ENCODE assay signal across 8 cellular contexts in genomic region chr9:5557606-5558587, GRCh38. TPM values are rescaled to one million over a fixed set of nuclear protein-coding genes. Genes with fewer than 3 reads are reported as not detected.
A peak's percentile ranks its signal among the peaks of the same experiment; 100 is the strongest.
DNase-seq lines count a peak whose midpoint lies in the region; ATAC-seq and TF ChIP-seq lines count a peak whose summit lies in the region.

No MANE protein-coding gene starts in this region.

- H3K27ac Mint-ChIP-seq in activated CD4-positive, alpha-beta memory T cell treated with anti-CD3 and anti-CD28 coated beads, Interleukin-2, amount 10 ng/mL, durations not matched to agents 7 days and 5 days: peak overlapping the region; percentile 78

- CTCF ChIA-PET in activated CD4-positive, alpha-beta memory T cell treated with anti-CD3 and anti-CD28 coated beads, Interleukin-2, amount 10 ng/mL, durations not matched to agents 7 days and 5 days (lab: Charles Lee): interaction anchor here (0.9 to 3.6 kb wide), 7 partner anchors 10 to 120 kb away, joined by 3 to 13 read pairs (median 4); partner anchors contain the start of genes CD274 and PLGRKT

- H3K4me3 ChIP-seq in left ventricle myocardium inferior (peak overlapping the region; percentile 12), subcutaneous abdominal adipose tissue (ENCODE audit: low read depth in 1 of 5, low read length in 5 of 5) (peak overlapping the region in 4 of 5 donors; percentile 7 to 20 (median 15))

- intact Hi-C loops in left ventricle myocardium inferior (cut with micrococcal nuclease): no loop called here

- peaks cover 63% of the 10 kb centered on the region for H3K36me3 Mint-ChIP-seq in activated CD4-positive, alpha-beta memory T cell treated with anti-CD3 and anti-CD28 coated beads, Interleukin-2, amount 10 ng/mL, durations not matched to agents 7 days and 5 days (ENCODE audit: low read depth)

- H3K27me3 ChIP-seq in left ventricle myocardium inferior (ENCODE audit: low read depth) (no peaks in the 10 kb centered on the region), subcutaneous abdominal adipose tissue (ENCODE audit: control insufficient read depth in 5 of 5, insufficient read depth in 4 of 5, low read length in 5 of 5) (no peaks in the 10 kb centered on the region)

- H3K27ac ChIP-seq in left ventricle myocardium inferior (replicated peaks) (peak overlapping the region; percentile 78), subcutaneous abdominal adipose tissue (ENCODE audit: low read depth, low read length) (no peak overlapping the region)

- no peak for TF ChIP-seq CTCF in left ventricle myocardium inferior (IDR thresholded peaks at IDR 0.05; ENCODE audit: borderline replicate concordance)

- H3K9ac ChIP-seq in subcutaneous abdominal adipose tissue (ENCODE audit: low read length in 5 of 5): no peak overlapping the region

- H3K27me3 Mint-ChIP-seq in activated CD4-positive, alpha-beta memory T cell treated with anti-CD3 and anti-CD28 coated beads, Interleukin-2, amount 10 ng/mL, durations not matched to agents 7 days and 5 days: no peaks in the 10 kb centered on the region

- H3K36me3 ChIP-seq in left ventricle myocardium inferior (no peaks in the 10 kb centered on the region), subcutaneous abdominal adipose tissue (ENCODE audit: control insufficient read depth in 5 of 5, insufficient read depth in 5 of 5, low read length in 5 of 5) (no peaks in the 10 kb centered on the region)

- H3K4me1 ChIP-seq in left ventricle myocardium inferior (peaks cover 30% of the 10 kb centered on the region), subcutaneous abdominal adipose tissue (ENCODE audit: control insufficient read depth in 5 of 5, insufficient read depth in 5 of 5, low read length in 5 of 5) (peaks cover 0 to 22% (median 13%) of the 10 kb centered on the region in 5 donors)

- H3K9me3 Mint-ChIP-seq in activated CD4-positive, alpha-beta memory T cell treated with anti-CD3 and anti-CD28 coated beads, Interleukin-2, amount 10 ng/mL, durations not matched to agents 7 days and 5 days: peaks cover 2% of the 10 kb centered on the region

- peak; percentile 48 for ATAC-seq in GM18861 (IDR thresholded peaks at IDR 0.05; ENCODE audit: unreplicated experiment)
- ATAC-seq in HG03135 (IDR thresholded peaks at IDR 0.05; ENCODE audit: unreplicated experiment): peak; percentile 59
- ATAC-seq in HG02973 (IDR thresholded peaks at IDR 0.05; ENCODE audit: unreplicated experiment): no peak

- peak; percentile 77 for DNase-seq in activated CD4-positive, alpha-beta memory T cell treated with anti-CD3 and anti-CD28 coated beads, Interleukin-2, amount 10 ng/mL, durations not matched to agents 7 days and 5 days
- no peak for DNase-seq in left ventricle myocardium inferior
- DNase-seq in cerebellar nuclear complex (lab: John Stamatoyannopoulos, UW): no peak
- no peak for DNase-seq in NCI-H774 (lab: John Stamatoyannopoulos, UW)

- POLR2A ChIA-PET in activated CD4-positive, alpha-beta memory T cell treated with anti-CD3 and anti-CD28 coated beads, Interleukin-2, amount 10 ng/mL, durations not matched to agents 7 days and 5 days (lab: Charles Lee): interaction anchor here (0.8 to 3.5 kb wide), 9 partner anchors 12 to 121 kb away, joined by 3 to 31 read pairs (median 10); partner anchors contain the start of genes CD274, PDCD1LG2, PLGRKT and RIC1

- peak overlapping the region; percentile 12 for H3K4me3 Mint-ChIP-seq in activated CD4-positive, alpha-beta memory T cell treated with anti-CD3 and anti-CD28 coated beads, Interleukin-2, amount 10 ng/mL, durations not matched to agents 7 days and 5 days

- peaks cover 41% of the 10 kb centered on the region for H3K4me1 Mint-ChIP-seq in activated CD4-positive, alpha-beta memory T cell treated with anti-CD3 and anti-CD28 coated beads, Interleukin-2, amount 10 ng/mL, durations not matched to agents 7 days and 5 days

- peaks cover 5% of the 10 kb centered on the region for H3K9me3 ChIP-seq in left ventricle myocardium inferior (replicated peaks)
- H3K9me3 ChIP-seq in subcutaneous abdominal adipose tissue (ENCODE audit: control insufficient read depth in 5 of 5, low read length in 5 of 5): no peaks in the 10 kb centered on the region

RNA-seq across cellular contexts. Expression of gene PDCD1LG2, which starts 47.6 kb away (rescaled TPM):
- 1 to 10 TPM; 4.1 to 4.8 TPM for total RNA-seq in activated CD4-positive, alpha-beta memory T cell treated with anti-CD3 and anti-CD28 coated beads, Interleukin-2, amount 10 ng/mL, durations not matched to agents 7 days and 5 days
- total RNA-seq in left ventricle myocardium inferior: 2.0 TPM
